In the genomic region with DNA sequence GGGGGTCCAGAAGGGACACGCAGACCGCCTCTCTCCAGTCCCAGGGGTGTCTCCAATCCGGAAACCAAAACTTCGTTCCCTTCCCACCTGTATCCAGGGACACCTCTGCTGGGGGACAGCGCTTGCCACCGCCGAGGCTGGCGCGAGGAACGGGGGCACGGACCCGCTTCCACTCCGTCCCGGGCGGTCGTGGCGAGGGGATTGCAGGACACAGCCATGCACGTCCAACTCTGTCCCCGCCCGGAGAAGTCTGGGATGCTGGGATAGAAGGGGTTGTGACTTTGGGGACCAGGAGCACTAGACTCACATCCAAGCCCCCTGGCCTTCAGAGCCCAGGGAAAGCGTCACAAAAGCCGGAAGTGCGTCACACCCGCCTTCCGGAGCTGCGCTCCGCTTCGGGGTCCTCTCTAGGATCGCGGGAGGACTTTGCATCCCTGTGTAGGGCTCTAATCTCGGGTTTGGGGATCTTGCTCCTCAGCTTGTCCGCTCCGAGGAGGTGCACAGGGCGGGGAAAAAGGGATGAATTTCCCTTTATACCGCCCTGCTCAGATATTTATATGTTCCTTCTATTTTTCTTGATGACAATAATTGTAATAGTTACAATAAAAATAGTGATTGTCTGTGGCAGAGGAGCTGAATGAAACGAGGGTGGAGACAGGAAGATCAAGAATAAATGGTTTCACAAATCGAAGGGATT, we compare ENCODE assay signal across 8 cellular contexts. TPM values are rescaled to one million over a fixed set of nuclear protein-coding genes. Genes with fewer than 3 reads are reported as not detected.
DNase-seq lines count a peak whose midpoint lies in the region; ATAC-seq, FAIRE-seq and TF ChIP-seq lines count a peak whose summit lies in the region.

Gene FAM200A (minus strand): TSS at position 348 of the 697 bp plus-strand sequence. CDS start 3,707 bp downstream, outside the sequence.

- TF ChIP-seq CTCF in BJ (IDR thresholded peaks at IDR 0.05; ENCODE audit: insufficient read depth, low read depth, low read length) (no peak), lower leg skin (IDR thresholded peaks at IDR 0.05) (no peak)

- no peaks in the 10 kb centered on the region for H3K27me3 Mint-ChIP-seq in activated CD4-positive, alpha-beta memory T cell treated with anti-CD3 and anti-CD28 coated beads for 36 hours

- H3K36me3 ChIP-seq in BJ (ENCODE audit: control insufficient read depth, insufficient read depth, low read length): peaks cover 2% of the 10 kb centered on the region; the same call in 1 of the 2 replicates

- H3K27me3 ChIP-seq in BJ (ENCODE audit: control insufficient read depth, insufficient read depth, low read length): no peaks in the 10 kb centered on the region

- peak; percentile 78 for ATAC-seq in HG03469 (IDR thresholded peaks at IDR 0.05; ENCODE audit: unreplicated experiment)

- peak within 1 kb of the TSS; percentile 71 for H3K27ac Mint-ChIP-seq in activated CD4-positive, alpha-beta memory T cell treated with anti-CD3 and anti-CD28 coated beads for 36 hours

- 0 to 1% methylated on average over 36 to 37 of the region's 37 CpGs for WGBS in lower leg skin, 2 donors

- intact Hi-C loops in activated CD4-positive, alpha-beta memory T cell treated with anti-CD3 and anti-CD28 coated beads for 36 hours (cut with micrococcal nuclease): loop anchor here (1.0 to 10.0 kb wide), 2 partner anchors 52 to 147 kb away; partner anchors contain the start of genes BUD31, PDAP1 and ZNF394
- intact Hi-C loops in lower leg skin (cut with DNase I; ENCODE audit: low total_unique reads): no loop called here

- peaks cover 26% of the 10 kb centered on the region for H3K4me1 Mint-ChIP-seq in activated CD4-positive, alpha-beta memory T cell treated with anti-CD3 and anti-CD28 coated beads for 36 hours (ENCODE audit: low read depth)

- DNase-seq in BJ (ENCODE audit: low read depth) (no peak), GM19239 (ENCODE audit: insufficient read length, low spot score) (peak; percentile 91), NCI-H69 (lab: John Stamatoyannopoulos, UW) (peak; percentile 99), ecto neural progenitor cell (ENCODE audit: low spot score) (peak; percentile 88), lower leg skin (ENCODE audit: low spot score in 2 of 2) (peak; percentile 78 to 97)
- peak; percentile 89 for DNase-seq in activated CD4-positive, alpha-beta memory T cell treated with anti-CD3 and anti-CD28 coated beads for 36 hours
- peak; percentile 80 to 84 for DNase-seq in stimulated activated CD4-positive, alpha-beta T cell treated with anti-CD3 and anti-CD28 coated beads, Interleukin-4, amount 100 ng/mL, for 4 hours

- CTCF ChIA-PET in BJ (lab: Yijun Ruan, JAX): no interaction called here
- CTCF ChIA-PET in activated CD4-positive, alpha-beta memory T cell treated with anti-CD3 and anti-CD28 coated beads for 36 hours (lab: Charles Lee): interaction anchor here (0.8 kb wide), 1 partner anchor 27 kb away, joined by 4 read pairs; no protein-coding TSS in a partner anchor

- H3K36me3 Mint-ChIP-seq in activated CD4-positive, alpha-beta memory T cell treated with anti-CD3 and anti-CD28 coated beads for 36 hours: peaks cover 29% of the 10 kb centered on the region

- peak; percentile 98 for FAIRE-seq in GM19239 (lab: Jason Lieb, UNC)

- peaks cover 3% of the 10 kb centered on the region for H3K9me3 Mint-ChIP-seq in activated CD4-positive, alpha-beta memory T cell treated with anti-CD3 and anti-CD28 coated beads for 36 hours

- POLR2A ChIA-PET in BJ (lab: Charles Lee): interaction anchor here (0.5 to 0.6 kb wide), 2 partner anchors 28 to 52 kb away, joined by 4 read pairs; no protein-coding TSS in a partner anchor
- POLR2A ChIA-PET in activated CD4-positive, alpha-beta memory T cell treated with anti-CD3 and anti-CD28 coated beads for 36 hours (lab: Charles Lee): interaction anchor here (0.9 to 1.7 kb wide), 3 partner anchors 12 to 64 kb away, joined by 3 to 8 read pairs (median 7); partner anchors contain the start of genes ZNF394 and ZSCAN25

- H3K4me3 ChIP-seq in BJ (ENCODE audit: low read depth, low read length): peak within 1 kb of the TSS; percentile 59
- H3K4me3 ChIP-seq in lower leg skin (ENCODE audit: low read depth, poor library complexity, severe bottlenecking): peak within 1 kb of the TSS; percentile 84

- no peak for TF ChIP-seq POLR2A in lower leg skin (IDR thresholded peaks at IDR 0.05)

- H3K4me3 Mint-ChIP-seq in activated CD4-positive, alpha-beta memory T cell treated with anti-CD3 and anti-CD28 coated beads for 36 hours: peak within 1 kb of the TSS; percentile 91

RNA-seq across cellular contexts. Expression of gene FAM200A, which starts in this region (rescaled TPM):
- polyA plus RNA-seq in BJ (2011; rRNA removed): 3.8 and 5.9 TPM in 2 replicates
- polyA minus RNA-seq in BJ (2011; rRNA and poly(A)+ RNA removed): 2.0 and 2.8 TPM in 2 replicates
- 1 to 10 TPM; 4.0 to 4.8 TPM for total RNA-seq in activated CD4-positive, alpha-beta memory T cell treated with anti-CD3 and anti-CD28 coated beads for 36 hours
- total RNA-seq in lower leg skin: 1 to 10 TPM; 4.3 to 8.8 (median 6.5) TPM
